21 cellular contexts compared by ENCODE assay signal in genomic region chr10:84254552-84255137, GRCh38. TPM values are rescaled to one million over a fixed set of nuclear protein-coding genes. Genes with fewer than 3 reads are reported as not detected.
DNase-seq lines count a peak whose midpoint lies in the region; ATAC-seq and TF ChIP-seq lines count a peak whose summit lies in the region.
"Had no signal": no experiment of that assay in that cellular context is flagged by ENCODE, and none has a peak within 500 bp of the region (broad histone marks: within the 10 kb centered on the region; RNA-seq: fewer than 3 reads in every experiment).

No MANE protein-coding gene starts in this region.

- TF ChIP-seq RAD21 in IMR-90 (IDR thresholded peaks at IDR 0.05; ENCODE audit: low read length): no peak

- H4K8ac ChIP-seq in IMR-90 (ENCODE audit: low read depth in 2 of 2, low read length in 2 of 2) (no peak overlapping the region), mesendoderm (ENCODE audit: low read depth, low read length) (no peak overlapping the region)

- H3K4me2 ChIP-seq in IMR-90 (ENCODE audit: low read depth, low read length) (no peak overlapping the region), mesendoderm (ENCODE audit: low read length) (no peak overlapping the region), parathyroid adenoma (ENCODE audit: low read length) (no peak overlapping the region)

- H2AK9ac ChIP-seq in IMR-90 (replicated peaks; ENCODE audit: low read depth, low read length, poor library complexity): no peak overlapping the region

- H3K18ac ChIP-seq in IMR-90 (ENCODE audit: low read depth, low read length): no peak overlapping the region
- H3K18ac ChIP-seq in mesendoderm (ENCODE audit: low read length): no peak overlapping the region

- H3K79me1 ChIP-seq in IMR-90 (ENCODE audit: low read depth in 1 of 2, low read length in 2 of 2): no peaks in the 10 kb centered on the region
- H3K79me1 ChIP-seq in mesendoderm (ENCODE audit: low read length): no peaks in the 10 kb centered on the region

- H3K9ac ChIP-seq in IMR-90 (ENCODE audit: low read depth, low read length): no peak overlapping the region
- H3K9ac ChIP-seq in mesendoderm (ENCODE audit: low read length): no peak overlapping the region
- H3K9ac ChIP-seq in parathyroid adenoma: no peak overlapping the region

- no peak overlapping the region for H3K56ac ChIP-seq in IMR-90 (ENCODE audit: extremely low read depth, insufficient read depth, low read length)
- H3K56ac ChIP-seq in mesendoderm (ENCODE audit: low read length): no peak overlapping the region

- H2BK5ac ChIP-seq in IMR-90 (ENCODE audit: low read depth, low read length, poor library complexity, severe bottlenecking): no peak overlapping the region
- H2BK5ac ChIP-seq in mesendoderm (ENCODE audit: low read length): no peak overlapping the region

- H3K23ac ChIP-seq in IMR-90 (ENCODE audit: low read depth, low read length): no peak overlapping the region
- H3K23ac ChIP-seq in mesendoderm (ENCODE audit: low read length): peak overlapping the region; percentile 45

- no peaks in the 10 kb centered on the region for H4K20me1 ChIP-seq in IMR-90 (ENCODE audit: insufficient read depth, low read length)

- H3K4me1 ChIP-seq in IMR-90 (ENCODE audit: control insufficient read depth, insufficient read depth, low read length) (no peaks in the 10 kb centered on the region), mesendoderm (ENCODE audit: control insufficient read depth, low read depth, low read length) (no peaks in the 10 kb centered on the region), parathyroid adenoma (no peaks in the 10 kb centered on the region)
- H3K4me1 ChIP-seq: HAP-1 had no signal

- dilution Hi-C loops in IMR-90 (cut with HindIII; ENCODE audit: low sequenced_read_pairs, unreplicated experiment): no loop called here

- H3K79me2 ChIP-seq in mesendoderm (ENCODE audit: control insufficient read depth, insufficient read depth, low read length): no peaks in the 10 kb centered on the region
- H3K79me2 ChIP-seq in parathyroid adenoma: no peaks in the 10 kb centered on the region

- no CpG with 5 or more reads among the region's 5 CpGs for WGBS in IMR-90 (ENCODE audit: extremely low coverage in 2 of 2, insufficient read length in 1 of 2), 2 experiments
- WGBS in mesendoderm (ENCODE audit: extremely low coverage, insufficient coverage, low lambda C conversion rate): no CpG with 5 or more reads among the region's 5 CpGs

- H3K27me3 ChIP-seq in IMR-90 (ENCODE audit: control insufficient read depth, insufficient read depth, low read length) (peaks cover 31% of the 10 kb centered on the region), mesendoderm (ENCODE audit: insufficient read depth, low read length, poor library complexity) (no peaks in the 10 kb centered on the region), parathyroid adenoma (ENCODE audit: control insufficient read depth, insufficient read depth, low read length) (no peaks in the 10 kb centered on the region)

- ATAC-seq in IMR-90 (ENCODE audit: low read depth) (no peak), HG03520 (IDR thresholded peaks at IDR 0.05; ENCODE audit: unreplicated experiment) (no peak)

- no peak for TF ChIP-seq POLR2A in IMR-90 (IDR thresholded peaks at IDR 0.05; ENCODE audit: low read depth, low read length)

- H3K4me3 ChIP-seq in IMR-90 (ENCODE audit: insufficient read depth, low read depth, low read length) (no peak overlapping the region), mesendoderm (ENCODE audit: low read length) (no peak overlapping the region), parathyroid adenoma (ENCODE audit: low read depth, low read length) (no peak overlapping the region)
- H3K4me3 ChIP-seq: HAP-1 had no signal

- in situ Hi-C loops in IMR-90 (cut with MboI; ENCODE audit: low sequenced_read_pairs): no loop called here

- no peak overlapping the region for H3K14ac ChIP-seq in IMR-90 (replicated peaks; ENCODE audit: low read depth, low read length)

- H4K91ac ChIP-seq in IMR-90 (ENCODE audit: insufficient read depth, low read depth, low read length): no peak overlapping the region

- H3K9me3 ChIP-seq in IMR-90 (ENCODE audit: control insufficient read depth, insufficient read depth, low read length) (peaks cover 4% of the 10 kb centered on the region; the same call in 1 of the 2 replicates), parathyroid adenoma (ENCODE audit: control insufficient read depth, low read length) (no peaks in the 10 kb centered on the region)
- H3K9me3 ChIP-seq: HAP-1 had no signal

- H2BK15ac ChIP-seq in IMR-90 (ENCODE audit: low read depth, low read length) (no peak overlapping the region), mesendoderm (replicated peaks; ENCODE audit: low read depth) (no peak overlapping the region)

- H2AK5ac ChIP-seq in IMR-90 (ENCODE audit: low read depth, low read length) (no peak overlapping the region), mesendoderm (ENCODE audit: low read length) (no peak overlapping the region)

- POLR2A ChIA-PET in IMR-90 (lab: Charles Lee; ENCODE audit: unreplicated experiment): no interaction called here

- H2BK120ac ChIP-seq in IMR-90 (ENCODE audit: low read depth, low read length) (no peak overlapping the region), mesendoderm (ENCODE audit: low read depth, low read length) (no peak overlapping the region)

- BruUV-seq in IMR-90 (replicated peaks; lab: Mats Ljungman, UMichigan): no TSS peak

- H3K9me1 ChIP-seq in IMR-90 (ENCODE audit: insufficient read depth, low read length): no peaks in the 10 kb centered on the region; the same call in 1 of the 2 replicates

- H3K27ac ChIP-seq in IMR-90 (ENCODE audit: insufficient read depth, low read length) (no peak overlapping the region), mesendoderm (ENCODE audit: low read depth, low read length) (no peak overlapping the region), parathyroid adenoma (no peak overlapping the region)

- CTCF ChIA-PET in IMR-90 (lab: Yijun Ruan, JAX): no interaction called here

- intact Hi-C loops in IMR-90 (cut with micrococcal nuclease): loop anchor here (10.0 kb wide), 1 partner anchor 110 kb away; no protein-coding TSS in a partner anchor

- TF ChIP-seq CTCF in IMR-90 (conservative IDR thresholded peaks at IDR 0.05; ENCODE audit: low read depth, low read length): no peak
- TF ChIP-seq CTCF in parathyroid adenoma (IDR thresholded peaks at IDR 0.05): no peak

- no peak overlapping the region for H2BK20ac ChIP-seq in IMR-90 (ENCODE audit: low read depth, low read length)

- H2AFZ ChIP-seq in IMR-90 (replicated peaks; ENCODE audit: low read length, poor library complexity): peak overlapping the region; percentile 49
- peak overlapping the region; percentile 33 for H2AFZ ChIP-seq in parathyroid adenoma

- DNase-seq in IMR-90 (no peak), amniotic epithelial cell (ENCODE audit: low read depth) (peak; percentile 3), mesendoderm (no peak)
- no peak for DNase-seq in activated effector memory CD4-positive, alpha-beta T cell treated with anti-CD3 and anti-CD28 coated beads, Interleukin-2, amount 50 U/mL, for 16 hours
- DNase-seq: C1 segment of cervical spinal cord; Calu3; CD4-positive, alpha-beta memory T cell; COR-L47; DMS53; DMS79 treated with DMSO at 0.1 percent for 48 hours; GF-D8; GOT3; HFFc6 had no signal

- H3K36me3 ChIP-seq in IMR-90 (ENCODE audit: control insufficient read depth, insufficient read depth, low read length): no peaks in the 10 kb centered on the region
- no peaks in the 10 kb centered on the region for H3K36me3 ChIP-seq in mesendoderm (ENCODE audit: control insufficient read depth, insufficient read depth, low read length)
- no peaks in the 10 kb centered on the region for H3K36me3 ChIP-seq in parathyroid adenoma (ENCODE audit: control insufficient read depth, insufficient read depth, low read length)
- H3K36me3 ChIP-seq: HAP-1 had no signal

- H4K5ac ChIP-seq in IMR-90 (ENCODE audit: low read depth, low read length): no peak overlapping the region
- no peak overlapping the region for H4K5ac ChIP-seq in mesendoderm (ENCODE audit: low read length)

- H3K4ac ChIP-seq in IMR-90 (ENCODE audit: low read depth, low read length) (no peak overlapping the region), mesendoderm (ENCODE audit: low read depth, low read length) (no peak overlapping the region)

TF ChIP-seq in IMR-90, 13 proteins besides CTCF, POLR2A, EP300 and RAD21 (continues in another document):
- TF ChIP-seq MXI1 (IDR thresholded peaks at IDR 0.05; ENCODE audit: borderline replicate concordance, low read depth, low read length): no peak
- TF ChIP-seq NFE2L2 (IDR thresholded peaks at IDR 0.05; ENCODE audit: low read depth, low read length): no peak
- no peak for TF ChIP-seq RCOR1 (IDR thresholded peaks at IDR 0.05; ENCODE audit: insufficient replicate concordance, low read length)
- TF ChIP-seq CHD1 (IDR thresholded peaks at IDR 0.05; ENCODE audit: low read depth, low read length): no peak
- TF ChIP-seq SMC3 (IDR thresholded peaks at IDR 0.05; ENCODE audit: low read depth, low read length): no peak
- no peak for TF ChIP-seq CEBPB (IDR thresholded peaks at IDR 0.05; ENCODE audit: low read depth, low read length)
- TF ChIP-seq MAZ (IDR thresholded peaks at IDR 0.05; ENCODE audit: borderline replicate concordance, low read depth, low read length): no peak
- no peak for TF ChIP-seq BHLHE40 (IDR thresholded peaks at IDR 0.05; ENCODE audit: low read depth, low read length)
- no peak for TF ChIP-seq RFX5 (IDR thresholded peaks at IDR 0.05; ENCODE audit: low read depth, low read length)
- TF ChIP-seq FOS (IDR thresholded peaks at IDR 0.05; ENCODE audit: low read depth, low read length): no peak

RNA-seq across cellular contexts. Expression of gene RGR, which starts 9.8 kb away (rescaled TPM):
- total RNA-seq in IMR-90 (2012; rRNA removed): not detected in 2 replicates
- polyA plus RNA-seq in IMR-90 (2012; rRNA removed): not detected in 2 replicates
- polyA plus RNA-seq in IMR-90 (2012; cell fraction: cytosol; rRNA removed): not detected in 2 replicates
- polyA plus RNA-seq in IMR-90 (2012; cell fraction: nucleus; rRNA removed; ENCODE audit: low replicate concordance): not detected in 2 replicates
- polyA plus RNA-seq in mesendoderm (2013, experiment 1 of 2): not detected
- not detected for polyA plus RNA-seq in mesendoderm (2013, experiment 2 of 2)
- total RNA-seq: A172; A673; Calu3; CD4-positive, alpha-beta memory T cell; Daoy; G401; HFFc6 had no signal
- polyA plus RNA-seq: BJ; CD4-positive, alpha-beta memory T cell had no signal

RNA-seq across cellular contexts. Expression of gene LRIT1, which starts 13.3 kb away (rescaled TPM):
- total RNA-seq in IMR-90 (2012; rRNA removed): not detected in 2 replicates
- polyA plus RNA-seq in IMR-90 (2012; rRNA removed): not detected in 2 replicates
- not detected in 2 replicates for polyA plus RNA-seq in IMR-90 (2012; cell fraction: cytosol; rRNA removed)
- polyA plus RNA-seq in IMR-90 (2012; cell fraction: nucleus; rRNA removed; ENCODE audit: low replicate concordance): not detected in 2 replicates
- not detected for polyA plus RNA-seq in mesendoderm (2013, experiment 1 of 2)
- not detected for polyA plus RNA-seq in mesendoderm (2013, experiment 2 of 2)
- total RNA-seq: A172; A673; Calu3; CD4-positive, alpha-beta memory T cell; Daoy; G401; HFFc6 had no signal
- polyA plus RNA-seq: BJ; CD4-positive, alpha-beta memory T cell had no signal

RNA-seq across cellular contexts. Expression of gene LRIT2, which starts 29.3 kb away (rescaled TPM):
- total RNA-seq in IMR-90 (2012; rRNA removed): not detected in 2 replicates
- not detected in 2 replicates for polyA plus RNA-seq in IMR-90 (2012; rRNA removed)
- not detected in 2 replicates for polyA plus RNA-seq in IMR-90 (2012; cell fraction: cytosol; rRNA removed)
- polyA plus RNA-seq in IMR-90 (2012; cell fraction: nucleus; rRNA removed; ENCODE audit: low replicate concordance): not detected in 2 replicates
- polyA plus RNA-seq in mesendoderm (2013, experiment 1 of 2): not detected
- not detected for polyA plus RNA-seq in mesendoderm (2013, experiment 2 of 2)
- total RNA-seq: A172; A673; Calu3; CD4-positive, alpha-beta memory T cell; Daoy; G401; HFFc6 had no signal
- polyA plus RNA-seq: BJ; CD4-positive, alpha-beta memory T cell had no signal
